ENCODE assay signal across 35 cellular contexts in genomic region chr5:177261510-177261909, GRCh38.
"Had no signal": no experiment of that assay in that cellular context is flagged by ENCODE, and none has a peak within 500 bp of the region (broad histone marks: within the 10 kb centered on the region; RNA-seq: fewer than 3 reads in every experiment).

No MANE protein-coding gene starts in this region.

- H3K9me3 ChIP-seq: ascending aorta, Peyer's patch, SJSA1, SK-N-SH had no signal

- H3K27ac Mint-ChIP-seq: activated B cell treated with CpG ODN at 0.5 μM for 24 hours; activated CD8-positive, alpha-beta memory T cell treated with anti-CD3 and anti-CD28 coated beads, Interleukin-2, amount 10 ng/mL, durations not matched to agents 7 days and 5 days; activated naive CD8-positive, alpha-beta T cell treated with anti-CD3 and anti-CD28 coated beads, Interleukin-2, amount 10 ng/mL, durations not matched to agents 7 days and 5 days; T-helper 1 cell treated with Interleukin-12 subunit alpha and Interleukin-12 subunit beta and Interleukin-4 antibody, amounts not matched to agents 30 μg/mL and 1 μg/mL, for 36 hours had no signal

- ATAC-seq: activated CD8-positive, alpha-beta memory T cell treated with anti-CD3 and anti-CD28 coated beads, Interleukin-2, amount 10 ng/mL, durations not matched to agents 7 days and 5 days; PC-3 had no signal

- H3K27ac ChIP-seq: ascending aorta, cardiac muscle cell, Peyer's patch, SJSA1 had no signal

- H3K4me1 ChIP-seq: ascending aorta, Peyer's patch, SJSA1 had no signal

- H3K27me3 Mint-ChIP-seq: activated B cell treated with CpG ODN at 0.5 μM for 24 hours; activated CD8-positive, alpha-beta memory T cell treated with anti-CD3 and anti-CD28 coated beads, Interleukin-2, amount 10 ng/mL, durations not matched to agents 7 days and 5 days; activated naive CD8-positive, alpha-beta T cell treated with anti-CD3 and anti-CD28 coated beads, Interleukin-2, amount 10 ng/mL, durations not matched to agents 7 days and 5 days; central memory CD8-positive, alpha-beta T cell had no signal

- H3K4me3 ChIP-seq: ascending aorta, cardiac muscle cell, Peyer's patch, SJSA1 had no signal

- H3K9me3 Mint-ChIP-seq: activated B cell treated with CpG ODN at 0.5 μM for 24 hours; activated naive CD8-positive, alpha-beta T cell treated with anti-CD3 and anti-CD28 coated beads, Interleukin-2, amount 10 ng/mL, durations not matched to agents 7 days and 5 days; central memory CD8-positive, alpha-beta T cell; T-helper 1 cell treated with Interleukin-12 subunit alpha and Interleukin-12 subunit beta and Interleukin-4 antibody, amounts not matched to agents 30 μg/mL and 1 μg/mL, for 36 hours; T-helper 2 cell treated with Interferon-gamma antibody and Interleukin-4, amounts not matched to agents 5 μg/mL and 100 μg/mL, for 36 hours had no signal

- H3K27me3 ChIP-seq: ascending aorta, cardiac muscle cell, Peyer's patch, SJSA1 had no signal

- DNase-seq: activated B cell treated with CpG ODN at 0.5 μM for 24 hours; activated CD4-positive, alpha-beta T cell treated with anti-CD3 and anti-CD28 coated beads for 48 hours; activated CD4-positive, CD25-positive, alpha-beta regulatory T cell treated with anti-CD3 and anti-CD28 coated beads, Interleukin-2, amount 50 U/mL, for 72 hours; activated CD8-positive, alpha-beta memory T cell treated with anti-CD3 and anti-CD28 coated beads, Interleukin-2, amount 10 ng/mL, durations not matched to agents 7 days and 5 days; activated CD8-positive, alpha-beta memory T cell treated with anti-CD3 and anti-CD28 coated beads, Interleukin-2, amount 50 U/mL, for 48 hours; activated effector memory CD4-positive, alpha-beta T cell treated with Interleukin-2 at 50 U/mL for 16 hours; activated naive CD4-positive, alpha-beta T cell treated with anti-CD3 and anti-CD28 coated beads, Interleukin-2, amount 50 U/mL, for 16 hours; activated naive CD8-positive, alpha-beta T cell treated with anti-CD3 and anti-CD28 coated beads, Interleukin-2, amount 10 ng/mL, durations not matched to agents 7 days and 5 days; activated T-cell treated with anti-CD3 and anti-CD28 coated beads, Interleukin-2, amount 50 U/mL, for 48 hours; amygdala; Kasumi-1; KG1; MM.1S; MV-4-11; NCI-H1092; NCI-H1436 treated with DMSO at 0.1 percent for 48 hours; NCI-H187; NCI-H2029 treated with DMSO at 0.1 percent for 48 hours; NCI-H2107; NCI-H2171; NCI-H510A; NCI-H526; NCI-H748 treated with DMSO at 0.1 percent for 48 hours; NK-92 treated with Interleukin-12 subunit alpha and Interleukin-12 subunit beta, amount 100 ng/mL, for 24 hours; PC-3; Peyer's patch; RPMI8226; SHP77 treated with DMSO at 0.1 percent for 48 hours; SK-N-SH had no signal

- H3K4me3 Mint-ChIP-seq: activated B cell treated with CpG ODN at 0.5 μM for 24 hours; activated CD8-positive, alpha-beta memory T cell treated with anti-CD3 and anti-CD28 coated beads, Interleukin-2, amount 10 ng/mL, durations not matched to agents 7 days and 5 days; activated naive CD8-positive, alpha-beta T cell treated with anti-CD3 and anti-CD28 coated beads, Interleukin-2, amount 10 ng/mL, durations not matched to agents 7 days and 5 days; central memory CD8-positive, alpha-beta T cell; T-helper 1 cell treated with Interleukin-12 subunit alpha and Interleukin-12 subunit beta and Interleukin-4 antibody, amounts not matched to agents 30 μg/mL and 1 μg/mL, for 36 hours; T-helper 2 cell treated with Interferon-gamma antibody and Interleukin-4, amounts not matched to agents 5 μg/mL and 100 μg/mL, for 36 hours had no signal

- H3K4me1 Mint-ChIP-seq: activated B cell treated with CpG ODN at 0.5 μM for 24 hours had no signal
